In the genomic region with DNA sequence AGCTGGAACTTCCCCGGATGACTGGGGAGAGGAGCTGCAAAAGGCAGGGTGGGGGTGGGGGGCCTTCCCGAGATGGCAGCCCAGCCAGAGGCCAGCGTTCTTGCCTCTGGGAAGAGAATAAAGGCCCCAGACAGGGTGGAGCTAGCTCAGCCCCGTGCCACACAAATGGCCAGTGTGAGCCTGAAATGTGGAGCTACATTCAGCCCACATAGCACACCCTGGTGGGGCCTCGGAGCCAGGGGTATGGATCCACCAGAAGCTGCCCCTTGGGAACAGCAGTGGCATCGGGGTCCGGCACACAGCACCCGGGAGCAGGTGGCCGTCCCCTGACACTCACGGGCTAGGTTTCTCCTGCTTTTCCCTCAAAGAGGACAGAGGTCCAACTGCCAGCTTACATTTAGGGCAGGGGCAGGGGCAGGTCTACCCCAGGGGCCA, we compare ENCODE assay signal across 11 cellular contexts.
DNase-seq lines count a peak whose midpoint lies in the region; ATAC-seq and TF ChIP-seq lines count a peak whose summit lies in the region.
"Had no signal": no experiment of that assay in that cellular context is flagged by ENCODE, and none has a peak within 500 bp of the region (broad histone marks: within the 10 kb centered on the region; RNA-seq: fewer than 3 reads in every experiment).

No MANE protein-coding gene starts in this region.

- TF ChIP-seq POLR2A in breast epithelium (IDR thresholded peaks at IDR 0.05) (no peak), transverse colon (IDR thresholded peaks at IDR 0.05) (no peak)

- intact Hi-C loops in breast epithelium (cut with DNase I; ENCODE audit: low total_unique reads) (no loop called here), MCF 10A (cut with micrococcal nuclease) (no loop called here), transverse colon (cut with DNase I; ENCODE audit: low total_unique reads) (no loop called here)

- no peak for DNase-seq in breast epithelium (ENCODE audit: low spot score in 2 of 2)
- DNase-seq in MCF 10A (ENCODE audit: unreplicated experiment) = no peak
- no peak for DNase-seq in naive thymus-derived CD8-positive, alpha-beta T cell
- DNase-seq in transverse colon = no peak
- DNase-seq in NCI-H2227 (lab: John Stamatoyannopoulos, UW; ENCODE audit: unreplicated experiment) = no peak
- no peak for DNase-seq in NCI-H524 treated with DMSO at 0.1 percent for 48 hours (lab: John Stamatoyannopoulos, UW)
- no peak for DNase-seq in chondrocyte (ENCODE audit: low spot score)
- DNase-seq: NCI-H2029 treated with DMSO at 0.1 percent for 48 hours, PC-9 had no signal

- H3K4me3 Mint-ChIP-seq in MCF 10A (ENCODE audit: unreplicated experiment) = no peak overlapping the region
- no peak overlapping the region for H3K4me3 Mint-ChIP-seq in brain
- H3K4me3 Mint-ChIP-seq in naive thymus-derived CD8-positive, alpha-beta T cell = peak overlapping the region; percentile 74 to 88 (median 81)
- H3K4me3 Mint-ChIP-seq in chondrocyte (ENCODE audit: unreplicated experiment) = no peak overlapping the region

- in situ Hi-C loops in transverse colon (cut with MboI; ENCODE audit: low pct_ligation_motif_present in 1 of 4, low pct_unique_long_range_greater_than_20kb in 1 of 4, low sequenced_read_pairs in 3 of 4) = no loop called here

- H3K27me3 Mint-ChIP-seq in MCF 10A (ENCODE audit: insufficient read depth, unreplicated experiment) = peaks cover 46% of the 10 kb centered on the region
- no peaks in the 10 kb centered on the region for H3K27me3 Mint-ChIP-seq in brain
- H3K27me3 Mint-ChIP-seq in naive thymus-derived CD8-positive, alpha-beta T cell = no peaks in the 10 kb centered on the region
- H3K27me3 Mint-ChIP-seq in chondrocyte (ENCODE audit: low read depth) = peaks cover 19% of the 10 kb centered on the region

- no peaks in the 10 kb centered on the region for H3K36me3 Mint-ChIP-seq in MCF 10A (ENCODE audit: insufficient read depth, unreplicated experiment)
- peaks cover 12% of the 10 kb centered on the region for H3K36me3 Mint-ChIP-seq in brain
- H3K36me3 Mint-ChIP-seq in naive thymus-derived CD8-positive, alpha-beta T cell = peaks cover 0 to 9% (median 7%) of the 10 kb centered on the region in 3 donors
- no peaks in the 10 kb centered on the region for H3K36me3 Mint-ChIP-seq in chondrocyte (ENCODE audit: low read depth)

- H3K27ac Mint-ChIP-seq in MCF 10A (ENCODE audit: low read depth, unreplicated experiment) (no peak overlapping the region), brain (peak overlapping the region in 4 of 5 experiments; percentile 46 to 91 (median 88)), chondrocyte (ENCODE audit: unreplicated experiment) (no peak overlapping the region)
- peak overlapping the region; percentile 95 to 100 (median 98) for H3K27ac Mint-ChIP-seq in naive thymus-derived CD8-positive, alpha-beta T cell

- no peaks in the 10 kb centered on the region for H3K36me3 ChIP-seq in breast epithelium
- no peaks in the 10 kb centered on the region for H3K36me3 ChIP-seq in transverse colon

- CTCF ChIA-PET in MCF 10A (lab: Yijun Ruan, JAX) = no interaction called here

- H3K27ac ChIP-seq in breast epithelium (peak overlapping the region; percentile 36 to 65), transverse colon (peak overlapping the region; percentile 64 to 77 (median 72))
- H3K27ac ChIP-seq: PC-9 had no signal

- H3K4me3 ChIP-seq in breast epithelium (no peak overlapping the region), transverse colon (no peak overlapping the region)
- H3K4me3 ChIP-seq: K562, PC-9 had no signal

- no peak for TF ChIP-seq EP300 in transverse colon (IDR thresholded peaks at IDR 0.05; ENCODE audit: low read depth)

- H3K9me3 Mint-ChIP-seq in MCF 10A (ENCODE audit: unreplicated experiment) (no peaks in the 10 kb centered on the region), brain (no peaks in the 10 kb centered on the region), chondrocyte (ENCODE audit: low read depth) (no peaks in the 10 kb centered on the region)
- no peaks in the 10 kb centered on the region for H3K9me3 Mint-ChIP-seq in naive thymus-derived CD8-positive, alpha-beta T cell

- H3K27me3 ChIP-seq in breast epithelium (no peaks in the 10 kb centered on the region), transverse colon (no peaks in the 10 kb centered on the region)

- POLR2A ChIA-PET in MCF 10A (lab: Yijun Ruan, JAX) = interaction anchor here (0.9 kb wide), 1 partner anchor 41 kb away, joined by 3 read pairs; no protein-coding TSS in a partner anchor
- POLR2A ChIA-PET in naive thymus-derived CD8-positive, alpha-beta T cell (lab: Charles Lee) = interaction anchor here (0.8 to 4.8 kb wide), 14 partner anchors 9 to 343 kb away, joined by 3 to 85 read pairs (median 8); a partner anchor contains a TSS

- peak in 1 of 2 donors; percentile 24 for ATAC-seq in naive thymus-derived CD8-positive, alpha-beta T cell
- ATAC-seq: K562 had no signal

- TF ChIP-seq CTCF in breast epithelium (IDR thresholded peaks at IDR 0.05) (no peak), MCF 10A (IDR thresholded peaks at IDR 0.05; ENCODE audit: unreplicated experiment) (no peak), brain (conservative IDR thresholded peaks at IDR 0.05) (no peak), transverse colon (IDR thresholded peaks at IDR 0.05) (no peak), chondrocyte (IDR thresholded peaks at IDR 0.05) (no peak)

- WGBS in transverse colon (ENCODE audit: low coverage in 1 of 2), 2 donors = 67% methylated on average over 10 of the region's 10 CpGs; no CpG with 5 or more reads in 1 of the 2 donors

- H3K4me1 Mint-ChIP-seq in MCF 10A (ENCODE audit: insufficient read depth, unreplicated experiment) = no peaks in the 10 kb centered on the region
- H3K4me1 Mint-ChIP-seq in brain = peaks cover 33% of the 10 kb centered on the region
- peaks cover 15 to 46% (median 36%) of the 10 kb centered on the region in 4 donors for H3K4me1 Mint-ChIP-seq in naive thymus-derived CD8-positive, alpha-beta T cell
- no peaks in the 10 kb centered on the region for H3K4me1 Mint-ChIP-seq in chondrocyte (ENCODE audit: low read depth)

- no peaks in the 10 kb centered on the region for H3K9me3 ChIP-seq in breast epithelium
- no peaks in the 10 kb centered on the region for H3K9me3 ChIP-seq in transverse colon

- BruUV-seq in MCF 10A (replicated peaks; lab: Mats Ljungman, UMichigan) = no TSS peak

- H3K4me1 ChIP-seq in breast epithelium (no peaks in the 10 kb centered on the region), transverse colon (peaks cover 13 to 35% (median 23%) of the 10 kb centered on the region in 4 donors)

Comparison
In these comparisons a context has a peak if more than half of its experiments do, and no peak if none do; other contexts are left out.
1. H3K27ac Mint-ChIP-seq: peak in brain (4 of 5) and naive thymus-derived CD8-positive, alpha-beta T cell (10 of 10); none in MCF 10A (single experiment) and chondrocyte (single experiment).
2. H3K4me3 Mint-ChIP-seq: peak in naive thymus-derived CD8-positive, alpha-beta T cell (10 of 10); none in MCF 10A (single experiment), brain (0 of 5) and chondrocyte (single experiment).